Comparison of ENCODE assay signal across 1 cellular context in genomic region chr1:24155011-24155782, GRCh38.
TF ChIP-seq lines count a peak whose summit lies in the region.

No MANE protein-coding gene starts in this region.

TF ChIP-seq in K562, 482 proteins besides CTCF, POLR2A, EP300 and RAD21:
- TF ChIP-seq ARID1B (IDR thresholded peaks at IDR 0.05) (no peak), ZNF445 (CRISPR knock-in tag; IDR thresholded peaks at IDR 0.05; ENCODE audit: low read depth) (no peak), RBFOX2 (IDR thresholded peaks at IDR 0.05; ENCODE audit: low read depth, low read length) (no peak)
